In the genomic region with DNA sequence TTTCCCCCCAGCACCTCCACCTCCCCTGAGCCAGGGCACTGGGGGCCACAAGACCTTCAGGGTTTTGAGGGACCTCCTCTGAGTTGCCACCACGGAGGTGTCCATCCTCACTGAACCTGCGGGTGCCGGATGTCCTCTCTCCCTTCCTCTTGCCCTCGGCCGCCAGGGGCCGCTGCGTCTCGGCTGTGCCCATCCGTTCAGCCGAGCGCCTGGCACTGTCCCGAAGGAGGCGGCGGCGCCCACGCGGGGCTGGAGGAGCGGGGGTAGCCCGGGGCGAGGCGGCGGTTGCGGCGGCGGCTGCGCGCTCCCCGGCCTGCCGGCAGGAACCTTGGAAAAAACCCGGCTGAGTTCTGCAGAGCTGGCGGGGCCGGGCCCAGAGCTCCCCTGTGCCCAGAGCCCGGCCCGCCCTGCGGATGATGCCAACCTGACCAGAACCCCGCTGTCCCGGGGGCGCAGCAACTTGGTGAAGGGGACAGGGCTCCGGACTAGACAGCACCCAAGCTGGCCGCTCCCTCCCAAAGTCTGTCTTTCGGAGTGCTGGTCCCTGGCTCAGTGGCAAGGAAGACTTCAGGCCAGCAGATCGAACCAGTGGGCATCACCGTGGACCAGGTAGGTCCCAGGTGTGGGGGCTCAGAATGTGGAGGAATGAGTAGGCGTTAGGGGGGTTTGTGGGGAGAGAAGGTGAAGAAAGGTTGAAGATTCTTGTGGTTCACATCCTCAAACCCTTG, we compare ENCODE assay signal across 8 cellular contexts. TPM values are rescaled to one million over a fixed set of nuclear protein-coding genes. Genes with fewer than 3 reads are reported as not detected.
DNase-seq lines count a peak whose midpoint lies in the region; ATAC-seq, FAIRE-seq and TF ChIP-seq lines count a peak whose summit lies in the region.

No MANE protein-coding gene starts in this region.

- POLR2A ChIA-PET in H1 (lab: Charles Lee; ENCODE audit: partially characterized antibody), result interaction anchor here (0.7 to 1.5 kb wide), 8 partner anchors 11 to 323 kb away, joined by 3 to 10 read pairs (median 3); no protein-coding TSS in a partner anchor

- no peak for TF ChIP-seq EP300 in H1 (IDR thresholded peaks at IDR 0.05; ENCODE audit: borderline replicate concordance in 1 of 2, low read depth in 2 of 2, low read length in 2 of 2)

- peak overlapping the region; percentile 95; the same call in 1 of the 2 replicates for H2BK15ac ChIP-seq in H1 (ENCODE audit: low read length)

- peak overlapping the region; percentile 79 for H4K91ac ChIP-seq in H1 (replicated peaks; ENCODE audit: insufficient read length, low read length)

- peak; percentile 78 to 89 for TF ChIP-seq RAD21 in H1 (IDR thresholded peaks at IDR 0.05 in 1 of 2, conservative IDR thresholded peaks at IDR 0.05 in 1 of 2; ENCODE audit: low read depth in 2 of 2, low read length in 2 of 2)

- H3K23me2 ChIP-seq in H1 (ENCODE audit: low read depth, low read length), result peaks cover 15% of the 10 kb centered on the region

- peak; percentile 86 for DNase-seq in Ammon's horn (ENCODE audit: low spot score)
- DNase-seq in HCEC 1CT, result peak; percentile 63
- DNase-seq in NCI-H82 (lab: John Stamatoyannopoulos, UW), result peak; percentile 86
- peak; percentile 89 for DNase-seq in activated CD8-positive, alpha-beta memory T cell treated with anti-CD3 and anti-CD28 coated beads for 24 hours
- DNase-seq in H1 (ENCODE audit: low read depth in 1 of 2, low spot score in 2 of 2), result peak in 1 of 2 experiments; percentile 89
- DNase-seq in middle frontal gyrus (ENCODE audit: extremely low spot score, low spot score), result peak; percentile 63
- peak; percentile 30 to 58 for DNase-seq in stimulated activated CD8-positive, alpha-beta memory T cell treated with anti-CD3 and anti-CD28 coated beads, Interleukin-2, amount 100 ng/mL, for 1 hour (ENCODE audit: low read depth in 2 of 2)

- H4K8ac ChIP-seq in H1 (ENCODE audit: extremely low read depth, insufficient read depth, low read length), result no peak overlapping the region; the same call in 1 of the 2 replicates

- H3K36me3 ChIP-seq in H1 (ENCODE audit: control insufficient read depth in 2 of 4, insufficient read depth in 4 of 4, low read length in 3 of 4), result no peaks in the 10 kb centered on the region

- no peak overlapping the region for H2AFZ ChIP-seq in H1 (ENCODE audit: low read length)

- peaks cover 8 to 27% (median 17%) of the 10 kb centered on the region in 4 experiments for H3K4me1 ChIP-seq in H1 (replicated peaks in 1 of 4; ENCODE audit: control insufficient read depth in 3 of 4, insufficient read depth in 4 of 4, low read length in 3 of 4)

- peak overlapping the region in 1 of 2 experiments; percentile 44; a peak in 1 of 4 replicates for H3K4me2 ChIP-seq in H1 (ENCODE audit: insufficient read depth in 1 of 2, low read depth in 2 of 2, low read length in 2 of 2)

- no peak overlapping the region for H4K5ac ChIP-seq in H1 (ENCODE audit: insufficient read length, low read depth, low read length)

- H2BK20ac ChIP-seq in H1 (ENCODE audit: low read length), result no peak overlapping the region

- no peak overlapping the region for H3K9ac ChIP-seq in H1 (replicated peaks in 1 of 4; ENCODE audit: extremely low read depth in 1 of 4, low read depth in 3 of 4, low read length in 3 of 4)

- no peak overlapping the region for H2BK12ac ChIP-seq in H1 (ENCODE audit: low read depth, low read length)

- no peak for TF ChIP-seq POLR2A in H1 (IDR thresholded peaks at IDR 0.05; ENCODE audit: control extremely low read depth in 1 of 2, low read depth in 2 of 2, low read length in 2 of 2)

- H2AK5ac ChIP-seq in H1 (ENCODE audit: low read depth, low read length), result no peak overlapping the region

- H3K4me3 ChIP-seq in H1 (ENCODE audit: extremely low read depth in 1 of 4, insufficient read depth in 2 of 4, low read depth in 3 of 4, low read length in 4 of 4), result peak overlapping the region in 2 of 4 experiments; percentile 10 to 40; a peak in 2 of 8 replicates

- peak in 2 of 3 experiments; percentile 86 to 94; a peak in 3 of 4 replicates for TF ChIP-seq CTCF in H1 (IDR thresholded peaks at IDR 0.05; ENCODE audit: control extremely low read depth in 1 of 3, insufficient read depth in 1 of 3, low read depth in 1 of 3, low read length in 3 of 3)

- no peaks in the 10 kb centered on the region for H3K79me2 ChIP-seq in H1 (ENCODE audit: control insufficient read depth in 1 of 2, insufficient read depth in 2 of 2, low read length in 2 of 2)

- ATAC-seq in GM21529 (IDR thresholded peaks at IDR 0.05; ENCODE audit: unreplicated experiment), result no peak

- H3K23ac ChIP-seq in H1 (ENCODE audit: insufficient read length), result no peak overlapping the region

- H3K27me3 ChIP-seq in H1 (replicated peaks in 1 of 4; ENCODE audit: control insufficient read depth in 3 of 4, extremely low read depth in 1 of 4, insufficient read depth in 3 of 4, low read length in 3 of 4), result peaks cover 0 to 40% (median 22%) of the 10 kb centered on the region in 4 experiments; a peak in 5 of 7 replicates

- H3K18ac ChIP-seq in H1 (ENCODE audit: extremely low read depth, low read length), result 0 out of 2 replicates have a peak overlapping the region, but pooled peaks have one; percentile 66

- no peak overlapping the region for H3K27ac ChIP-seq in H1 (ENCODE audit: low read depth, low read length)

- CTCF ChIA-PET in H1 (lab: Charles Lee; ENCODE audit: partially characterized antibody), result interaction anchor here (0.5 to 14.2 kb wide), 34 partner anchors 8 to 1229 kb away, joined by 3 to 547 read pairs (median 4); a partner anchor contains a TSS

- H3K4ac ChIP-seq in H1 (replicated peaks; ENCODE audit: insufficient read length, low read depth, low read length), result peak overlapping the region; percentile 27

- WGBS in H1 (ENCODE audit: extremely low coverage in 1 of 2, insufficient coverage in 1 of 2, insufficient read length in 1 of 2, insufficient replicate concordance in 2 of 2, low coverage in 1 of 2, low lambda C conversion rate in 2 of 2, missing lambda C conversion rate in 1 of 2), 2 experiments, result 67 to 100% methylated on average over 1 to 17 of the region's 44 CpGs

- H3K14ac ChIP-seq in H1 (ENCODE audit: insufficient read length), result no peak overlapping the region

- H2BK5ac ChIP-seq in H1 (ENCODE audit: low read depth, low read length), result no peak overlapping the region; the same call in 1 of the 2 replicates

- peaks cover 0 to under 1% of the 10 kb centered on the region in 2 experiments for H4K20me1 ChIP-seq in H1 (replicated peaks in 1 of 2; ENCODE audit: control insufficient read depth in 1 of 2, insufficient read depth in 2 of 2, low read length in 2 of 2)

- FAIRE-seq in H1 (lab: Jason Lieb, UNC), result no peak

- no peaks in the 10 kb centered on the region for H3K9me3 ChIP-seq in H1 (ENCODE audit: insufficient read depth in 2 of 2, low read depth in 1 of 2, low read length in 1 of 2)

- no peak overlapping the region for H3K56ac ChIP-seq in H1 (replicated peaks; ENCODE audit: insufficient read length, low read depth, low read length)

- H2BK120ac ChIP-seq in H1 (replicated peaks; ENCODE audit: low read depth, low read length), result no peak overlapping the region

- no peaks in the 10 kb centered on the region for H3K79me1 ChIP-seq in H1 (ENCODE audit: low read depth, low read length)

TF ChIP-seq in H1, 55 proteins besides CTCF, POLR2A, EP300 and RAD21 (continues in another document):
- TF ChIP-seq TCF12 (IDR thresholded peaks at IDR 0.05; ENCODE audit: low read depth, low read length) (no peak), SP1 (IDR thresholded peaks at IDR 0.05; ENCODE audit: low read depth, low read length) (no peak)

RNA-seq across cellular contexts. Expression of a gene that starts 3.7 kb away (rescaled TPM):
- total RNA-seq in H1 (2021; fragmentation: NEBNext Ultra II Directional; extraction: Animal tissue kit (Norgen Biotek cat#: 25700)), result 17.5 and 19.4 TPM in 2 replicates
- 31.6 and 45.4 TPM in 2 replicates for polyA plus RNA-seq in H1 (2011; rRNA removed)
- polyA plus RNA-seq in H1 (2011; cell fraction: cytosol; rRNA removed), result 43.8 TPM
- polyA plus RNA-seq in H1 (2011; cell fraction: nucleus; rRNA removed), result 101 TPM
- polyA plus RNA-seq in H1 (2012, experiment 1 of 2), result 15.5 to 27.2 TPM (median 24.1 TPM) in 4 replicates
- polyA plus RNA-seq in H1 (2012, experiment 2 of 2), result 18.6 TPM
- 12.4 TPM for polyA plus RNA-seq in H1 (2013, experiment 1 of 2)
- polyA plus RNA-seq in H1 (2013, experiment 2 of 2), result 12.1 TPM
- polyA minus RNA-seq in H1 (2011; rRNA and poly(A)+ RNA removed), result 10.0 and 10.3 TPM in 2 replicates
- 7.5 TPM for polyA minus RNA-seq in H1 (2011; cell fraction: cytosol; rRNA and poly(A)+ RNA removed)
- polyA minus RNA-seq in H1 (2011; cell fraction: nucleus; rRNA and poly(A)+ RNA removed), result 10.1 TPM

RNA-seq across cellular contexts. Expression of a gene that starts 11.9 kb away (rescaled TPM):
- 53.6 and 57.6 TPM in 2 replicates for total RNA-seq in H1 (2021; fragmentation: NEBNext Ultra II Directional; extraction: Animal tissue kit (Norgen Biotek cat#: 25700))
- 97.5 and 114 TPM in 2 replicates for polyA plus RNA-seq in H1 (2011; rRNA removed)
- 144 TPM for polyA plus RNA-seq in H1 (2011; cell fraction: cytosol; rRNA removed)
- 140 TPM for polyA plus RNA-seq in H1 (2011; cell fraction: nucleus; rRNA removed)
- polyA plus RNA-seq in H1 (2012, experiment 1 of 2), result 72.9 to 87.5 TPM (median 81.0 TPM) in 4 replicates
- 73.2 TPM for polyA plus RNA-seq in H1 (2012, experiment 2 of 2)
- polyA plus RNA-seq in H1 (2013, experiment 1 of 2), result 52.9 TPM
- polyA plus RNA-seq in H1 (2013, experiment 2 of 2), result 48.6 TPM
- 89.0 and 98.9 TPM in 2 replicates for polyA minus RNA-seq in H1 (2011; rRNA and poly(A)+ RNA removed)
- 30.7 TPM for polyA minus RNA-seq in H1 (2011; cell fraction: cytosol; rRNA and poly(A)+ RNA removed)
- polyA minus RNA-seq in H1 (2011; cell fraction: nucleus; rRNA and poly(A)+ RNA removed), result 32.1 TPM

RNA-seq across cellular contexts. Expression of a gene that starts 44.4 kb away (rescaled TPM):
- total RNA-seq in H1 (2021; fragmentation: NEBNext Ultra II Directional; extraction: Animal tissue kit (Norgen Biotek cat#: 25700)), result 105 and 109 TPM in 2 replicates
- 57.3 and 83.7 TPM in 2 replicates for polyA plus RNA-seq in H1 (2011; rRNA removed)
- polyA plus RNA-seq in H1 (2011; cell fraction: cytosol; rRNA removed), result 57.8 TPM
- 261 TPM for polyA plus RNA-seq in H1 (2011; cell fraction: nucleus; rRNA removed)
- 56.1 to 92.2 TPM (median 86.3 TPM) in 4 replicates for polyA plus RNA-seq in H1 (2012, experiment 1 of 2)
- 76.0 TPM for polyA plus RNA-seq in H1 (2012, experiment 2 of 2)
- 93.2 TPM for polyA plus RNA-seq in H1 (2013, experiment 1 of 2)
- polyA plus RNA-seq in H1 (2013, experiment 2 of 2), result 79.8 TPM
- 44.2 and 65.2 TPM in 2 replicates for polyA minus RNA-seq in H1 (2011; rRNA and poly(A)+ RNA removed)
- 48.4 TPM for polyA minus RNA-seq in H1 (2011; cell fraction: cytosol; rRNA and poly(A)+ RNA removed)
- polyA minus RNA-seq in H1 (2011; cell fraction: nucleus; rRNA and poly(A)+ RNA removed), result 79.2 TPM
